Comparison of ENCODE assay signal across 8 cellular contexts in genomic region chr4:87009095-87009648, GRCh38.
DNase-seq lines count a peak whose midpoint lies in the region; ATAC-seq and TF ChIP-seq lines count a peak whose summit lies in the region.

No MANE protein-coding gene starts in this region.

- H3K4me3 Mint-ChIP-seq in effector memory CD8-positive, alpha-beta T cell = peak overlapping the region; percentile 23 to 90

- no peak for ATAC-seq in effector memory CD8-positive, alpha-beta T cell (replicated peaks)
- no peak for ATAC-seq in HG02759 (IDR thresholded peaks at IDR 0.05; ENCODE audit: unreplicated experiment)
- no peak for ATAC-seq in esophagus mucosa

- TF ChIP-seq CTCF in parathyroid adenoma (IDR thresholded peaks at IDR 0.05) = no peak
- TF ChIP-seq CTCF in GM20000 (IDR thresholded peaks at IDR 0.05; ENCODE audit: extremely low read depth, missing control alignments) = no peak

- H2AFZ ChIP-seq in parathyroid adenoma = no peak overlapping the region

- peaks cover 10% of the 10 kb centered on the region for H3K4me1 ChIP-seq in parathyroid adenoma

- peak overlapping the region; percentile 25 for H3K4me2 ChIP-seq in parathyroid adenoma (ENCODE audit: low read length)

- peak overlapping the region in 1 of 2 donors; percentile 50 for H3K27ac Mint-ChIP-seq in effector memory CD8-positive, alpha-beta T cell

- H3K9me3 ChIP-seq in parathyroid adenoma (ENCODE audit: control insufficient read depth, low read length) = no peaks in the 10 kb centered on the region

- H3K79me2 ChIP-seq in parathyroid adenoma = peaks cover 16% of the 10 kb centered on the region

- H3K4me3 ChIP-seq in parathyroid adenoma (ENCODE audit: low read depth, low read length) = peak overlapping the region; percentile 98

- H3K9me3 Mint-ChIP-seq in effector memory CD8-positive, alpha-beta T cell = no peaks in the 10 kb centered on the region

- H3K9ac ChIP-seq in parathyroid adenoma = no peak overlapping the region

- H3K27me3 Mint-ChIP-seq in effector memory CD8-positive, alpha-beta T cell = no peaks in the 10 kb centered on the region

- peaks cover 21% of the 10 kb centered on the region for H3K36me3 Mint-ChIP-seq in effector memory CD8-positive, alpha-beta T cell (ENCODE audit: insufficient read depth)

- no peaks in the 10 kb centered on the region for H3K36me3 ChIP-seq in parathyroid adenoma (ENCODE audit: control insufficient read depth, insufficient read depth, low read length)

- H3K4me1 Mint-ChIP-seq in effector memory CD8-positive, alpha-beta T cell (ENCODE audit: low read depth in 2 of 2) = peaks cover 33 to 65% of the 10 kb centered on the region in 2 donors

- H3K27ac ChIP-seq in parathyroid adenoma = peak overlapping the region; percentile 11

- no peaks in the 10 kb centered on the region for H3K27me3 ChIP-seq in parathyroid adenoma (ENCODE audit: control insufficient read depth, insufficient read depth, low read length)

- DNase-seq in GDM1 (lab: John Stamatoyannopoulos, UW) = peak; percentile 40
- peak; percentile 61 for DNase-seq in NCI-H82 (lab: John Stamatoyannopoulos, UW)
- DNase-seq in effector memory CD8-positive, alpha-beta T cell = no peak
- DNase-seq in stimulated activated CD4-positive, alpha-beta T cell treated with anti-CD3 and anti-CD28 coated beads, Interleukin-4, amount 100 ng/mL, for 24 hours = no peak
- no peak for DNase-seq in GM20000 (ENCODE audit: low spot score)

Comparison
In these comparisons a context has a peak if more than half of its experiments do, and no peak if none do; other contexts are left out.
1. DNase-seq: peak in GDM1 (single experiment) and NCI-H82 (single experiment); none in effector memory CD8-positive, alpha-beta T cell (0 of 3), stimulated activated CD4-positive, alpha-beta T cell treated with anti-CD3 and anti-CD28 coated beads, Interleukin-4, amount 100 ng/mL, for 24 hours (single experiment) and GM20000 (single experiment).